In the genomic region with DNA sequence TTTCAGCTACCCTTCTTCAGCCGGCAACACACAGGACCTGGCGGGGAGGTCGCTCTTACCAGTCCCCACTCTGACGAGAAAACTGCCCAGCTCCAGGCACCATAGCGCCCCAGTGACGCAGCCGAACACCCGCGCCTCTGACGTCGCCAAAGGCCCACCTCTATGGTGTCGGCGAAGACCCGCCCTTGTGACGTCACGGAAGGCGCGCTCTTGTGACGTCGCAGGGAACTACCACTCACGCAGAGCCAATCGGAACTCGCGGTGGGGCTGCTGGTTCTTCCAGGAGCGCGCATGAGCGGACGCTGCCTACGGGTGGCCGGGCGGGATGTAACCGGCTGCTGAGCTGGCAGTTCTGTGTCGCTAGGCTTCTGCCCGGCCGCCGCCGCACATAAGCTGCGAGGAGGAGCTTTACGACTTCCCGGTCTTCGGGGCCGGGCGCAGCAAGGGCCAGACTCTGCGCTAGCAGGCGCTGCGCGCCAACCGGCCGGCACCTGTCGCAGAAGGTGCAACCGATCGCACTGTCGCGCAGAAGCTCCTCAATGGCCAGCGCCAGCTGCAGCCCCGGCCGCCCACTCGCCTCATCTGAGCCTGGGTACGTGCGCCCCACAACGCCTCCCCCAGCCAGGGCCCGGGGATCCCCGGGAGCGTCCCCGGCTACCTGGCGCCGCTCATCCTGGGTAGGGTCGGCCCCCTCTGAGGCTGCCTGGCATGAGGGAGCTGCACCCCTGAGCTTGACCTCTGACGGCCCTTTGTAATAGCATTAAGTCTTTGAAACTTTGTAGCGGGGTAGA, we compare ENCODE assay signal across 8 cellular contexts.
DNase-seq lines count a peak whose midpoint lies in the region; ATAC-seq, FAIRE-seq and TF ChIP-seq lines count a peak whose summit lies in the region.
"Not testable (repeated sequence)": the region's sequence is repeated elsewhere in the genome, so short reads cannot be mapped to it uniquely, and the experiment has no call there.

No MANE protein-coding gene starts in this region.

- ATAC-seq in GM21390 (IDR thresholded peaks at IDR 0.05; ENCODE audit: unreplicated experiment): peak; percentile 100

- DNase-seq in Caco-2 (peak; percentile 99), HUDEP-2 (lab: John Stamatoyannopoulos, UW; ENCODE audit: unreplicated experiment in 76 of 76) (peak; percentile 22 to 99 (median 97)), NOMO-1 treated with dmso at 0.1 percent for 144 hours (lab: John Stamatoyannopoulos, UW; ENCODE audit: unreplicated experiment) (peak; percentile 97)
- DNase-seq in activated CD8-positive, alpha-beta memory T cell treated with anti-CD3 and anti-CD28 coated beads, Interleukin-2, amount 50 U/mL, for 1 hour (ENCODE audit: extremely low read depth): peak; percentile 98
- peak; percentile 100 for DNase-seq in stimulated activated CD8-positive, alpha-beta memory T cell treated with anti-CD3 and anti-CD28 coated beads, Interleukin-15, amount 100 ng/mL, for 24 hours (ENCODE audit: low read depth)

- H3K4me3 ChIP-seq in Caco-2 (ENCODE audit: low read depth, low read length) (peak overlapping the region; percentile 55), mesodermal cell (ENCODE audit: extremely low read depth, insufficient read depth, low read length, poor library complexity, severe bottlenecking) (peak overlapping the region; percentile 54)

- not testable (repeated sequence) for H3K27me3 Mint-ChIP-seq in Caco-2 (ENCODE audit: insufficient read depth, unreplicated experiment)

- not testable (repeated sequence) for H3K4me1 ChIP-seq in Caco-2; mesodermal cell (ENCODE audit: control insufficient read depth, insufficient read depth, low read length, poor library complexity, severe bottlenecking)

- not testable (repeated sequence) for H3K4me1 Mint-ChIP-seq in Caco-2 (ENCODE audit: low read depth, unreplicated experiment)

- not testable (repeated sequence) for H3K9me3 Mint-ChIP-seq in Caco-2 (ENCODE audit: unreplicated experiment)

- 0% methylated on average over 25 to 30 of the region's 70 CpGs for WGBS in mesodermal cell (ENCODE audit: insufficient coverage in 2 of 2), 2 experiments

- peak overlapping the region; percentile 94 for H3K4me3 Mint-ChIP-seq in Caco-2 (ENCODE audit: unreplicated experiment)

- CTCF ChIA-PET in Caco-2 (lab: Charles Lee): interaction anchor here (0.6 to 1.2 kb wide), 2 partner anchors 173 to 783 kb away, joined by 4 read pairs; no protein-coding TSS in a partner anchor

- intact Hi-C loops in Caco-2 (cut with micrococcal nuclease; ENCODE audit: unreplicated experiment): loop anchor here (2.0 to 5.0 kb wide), 2 partner anchors 280 to 294 kb away; a partner anchor contains a TSS

- not testable (repeated sequence) for TF ChIP-seq CTCF in Caco-2 (IDR thresholded peaks at IDR 0.05; ENCODE audit: insufficient read depth in 1 of 2, low read depth in 1 of 2, low read length in 1 of 2, severe bottlenecking in 1 of 2, unreplicated experiment in 1 of 2)

- not testable (repeated sequence) for H3K36me3 ChIP-seq in Caco-2 (ENCODE audit: control insufficient read depth, insufficient read depth, low read length); mesodermal cell (ENCODE audit: control insufficient read depth, insufficient read depth, low read length)

- H3K36me3 Mint-ChIP-seq in Caco-2 (ENCODE audit: insufficient read depth, unreplicated experiment): not testable (repeated sequence)

- H3K9me3 ChIP-seq in Caco-2; mesodermal cell (ENCODE audit: control insufficient read depth, low read length): not testable (repeated sequence)

- not testable (repeated sequence) for H3K27me3 ChIP-seq in Caco-2 (replicated peaks; ENCODE audit: control insufficient read depth, insufficient read depth, low read length)

- H3K27ac ChIP-seq in mesodermal cell (ENCODE audit: low read depth, low read length, severe bottlenecking): peak overlapping the region; percentile 84

- BruUV-seq in Caco-2 (replicated peaks; lab: Mats Ljungman, UMichigan): not testable (repeated sequence)

- POLR2A ChIA-PET in Caco-2 (lab: Charles Lee): interaction anchor here (0.6 to 1.2 kb wide), 2 partner anchors 213 to 274 kb away, joined by 3 read pairs; no protein-coding TSS in a partner anchor

- peak overlapping the region; percentile 100 for H3K27ac Mint-ChIP-seq in Caco-2 (ENCODE audit: unreplicated experiment)

- peak; percentile 85 for FAIRE-seq in endometrium (lab: Jason Lieb, UNC)

Comparison
In these comparisons a context has a peak if more than half of its experiments do, and no peak if none do; other contexts are left out.
1. Peak in every context shown above with its lines: DNase-seq, ATAC-seq, H3K4me3 ChIP-seq and H3K27ac ChIP-seq.